8 cellular contexts compared by ENCODE assay signal in genomic region chr17:42676424-42677011, GRCh38. TPM values are rescaled to one million over a fixed set of nuclear protein-coding genes. Genes with fewer than 3 reads are reported as not detected.
DNase-seq lines count a peak whose midpoint lies in the region; ATAC-seq, FAIRE-seq and TF ChIP-seq lines count a peak whose summit lies in the region.

A gene with protein sequence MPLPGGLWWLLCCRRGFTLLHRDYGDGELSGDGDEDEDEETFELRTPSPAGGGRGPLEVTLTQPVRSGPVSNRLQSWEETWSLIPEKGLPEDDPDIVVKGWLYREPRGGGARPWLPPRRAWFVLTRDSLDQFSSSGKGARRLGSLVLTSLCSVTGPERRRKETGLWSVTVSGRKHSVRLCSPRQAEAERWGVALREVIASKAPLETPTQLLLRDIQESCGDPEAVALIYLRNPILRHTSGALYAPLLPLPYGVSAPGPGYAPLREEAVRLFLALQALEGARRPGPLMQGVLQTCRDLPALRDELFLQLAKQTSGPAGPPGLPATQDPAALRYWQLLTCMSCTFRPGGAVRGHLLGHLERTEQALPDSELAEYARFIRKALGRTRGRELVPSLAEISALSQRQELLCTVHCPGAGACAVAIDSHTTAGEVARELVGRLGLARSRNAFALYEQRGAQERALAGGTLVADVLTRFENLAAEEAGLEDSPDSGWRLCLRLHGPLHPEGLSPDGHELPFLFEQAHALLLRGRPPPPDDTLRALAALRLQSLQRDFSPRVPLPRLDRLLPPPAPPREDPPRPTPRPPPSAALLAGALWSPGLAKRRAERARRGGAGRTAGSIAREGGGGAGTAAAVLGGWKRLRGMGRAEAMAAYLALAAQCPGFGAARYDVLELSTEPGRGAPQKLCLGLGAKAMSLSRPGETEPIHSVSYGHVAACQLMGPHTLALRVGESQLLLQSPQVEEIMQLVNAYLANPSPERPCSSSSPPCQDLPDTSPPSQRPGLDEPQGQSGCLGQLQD (minus strand): TSS chr17:42676994. CDS start chr17:42676563, 431 bp downstream.

- DNase-seq in NCI-H1694 treated with DMSO at 0.1 percent for 48 hours (lab: John Stamatoyannopoulos, UW), result peak; percentile 40
- no peak for DNase-seq in GM12878 (ENCODE audit: low read depth, low spot score)
- DNase-seq in kidney epithelial cell (ENCODE audit: low read depth), result no peak
- peak; percentile 22 to 44 for DNase-seq in stimulated activated naive CD8-positive, alpha-beta T cell treated with anti-CD3 and anti-CD28 coated beads, Interleukin-15, amount 100 ng/mL, for 72 hours
- DNase-seq in stimulated activated naive CD4-positive, alpha-beta T cell treated with Interleukin-2 at 50 U/mL for 16 hours (lab: John Stamatoyannopoulos, UW), result no peak
- DNase-seq in stimulated activated CD4-positive, alpha-beta T cell treated with anti-CD3 and anti-CD28 coated beads, Interleukin-12 subunit alpha, Interleukin-12 subunit beta, amount 100 ng/mL, for 4 hours, result no peak

- peaks cover 19% of the 10 kb centered on the region for H3K4me1 ChIP-seq in GM12878 (ENCODE audit: control insufficient read depth, insufficient read depth, low read length)

- H3K4me3 ChIP-seq in GM12878 (peak within 1 kb of the TSS; percentile 98), kidney epithelial cell (ENCODE audit: low read depth, low read length) (peak within 1 kb of the TSS; percentile 89)

- peak within 1 kb of the TSS; percentile 87 for H3K9ac ChIP-seq in GM12878 (ENCODE audit: control insufficient read depth, insufficient read depth, low read length)

- H3K4me3 Mint-ChIP-seq in stimulated activated naive CD8-positive, alpha-beta T cell treated with anti-CD3 and anti-CD28 coated beads, Interleukin-15, amount 100 ng/mL, for 72 hours, result peak within 1 kb of the TSS; percentile 87 to 93

- peaks cover 72% of the 10 kb centered on the region for H3K27me3 Mint-ChIP-seq in stimulated activated naive CD8-positive, alpha-beta T cell treated with anti-CD3 and anti-CD28 coated beads, Interleukin-15, amount 100 ng/mL, for 72 hours

- POLR2A ChIA-PET in GM12878 (lab: Charles Lee), result interaction anchor here (0.6 to 6.6 kb wide), 14 partner anchors 14 to 495 kb away, joined by 3 to 120 read pairs (median 8); partner anchors contain the start of genes NAGLU, PSMC3IP, RETREG3 and TUBG1

- no peak for FAIRE-seq in GM12878 (lab: Jason Lieb, UNC)

- H3K27ac Mint-ChIP-seq in stimulated activated naive CD8-positive, alpha-beta T cell treated with anti-CD3 and anti-CD28 coated beads, Interleukin-15, amount 100 ng/mL, for 72 hours, result peak within 1 kb of the TSS in 1 of 2 donors; percentile 68

- no peak for TF ChIP-seq RAD21 in GM12878 (IDR thresholded peaks at IDR 0.05; ENCODE audit: insufficient read depth, low read depth, low read length)

- no peak for ATAC-seq in GM12878
- ATAC-seq in stimulated activated naive CD8-positive, alpha-beta T cell treated with anti-CD3 and anti-CD28 coated beads, Interleukin-15, amount 100 ng/mL, for 72 hours, result no peak
- ATAC-seq in GM19455 (IDR thresholded peaks at IDR 0.05; ENCODE audit: unreplicated experiment), result no peak

- peaks cover 62% of the 10 kb centered on the region for H3K79me2 ChIP-seq in GM12878 (ENCODE audit: control insufficient read depth, insufficient read depth, low read length)

- intact Hi-C loops in GM12878 (cut with micrococcal nuclease; ENCODE audit: unreplicated experiment), result loop anchor here (1.0 kb wide), 1 partner anchor 67 kb away; the partner anchor contains the start of genes RETREG3 and TUBG1

- peaks cover 77% of the 10 kb centered on the region for H3K4me1 Mint-ChIP-seq in stimulated activated naive CD8-positive, alpha-beta T cell treated with anti-CD3 and anti-CD28 coated beads, Interleukin-15, amount 100 ng/mL, for 72 hours

- CTCF ChIA-PET in GM12878 (lab: Yijun Ruan, JAX), result interaction anchor here (0.8 to 10.1 kb wide), 12 partner anchors 9 to 128 kb away, joined by 3 to 239 read pairs (median 9); partner anchors contain the start of genes PSMC3IP, RETREG3, TUBG1 and TUBG2

- BruUV-seq in GM12878 (replicated peaks; lab: Mats Ljungman, UMichigan), result no TSS peak

- SMC1A ChIA-PET in GM12878 (lab: Charles Lee; ENCODE audit: uncharacterized antibody, unreplicated experiment), result interaction anchor here (1.3 to 8.3 kb wide), 8 partner anchors 26 to 127 kb away, joined by 3 to 124 read pairs (median 16); partner anchors contain the start of genes PSMC3IP, RETREG3 and TUBG1

- H3K9me3 ChIP-seq in GM12878 (replicated peaks; ENCODE audit: control insufficient read depth, insufficient read depth, low read length), result no peaks in the 10 kb centered on the region

- no peaks in the 10 kb centered on the region for H3K9me3 Mint-ChIP-seq in stimulated activated naive CD8-positive, alpha-beta T cell treated with anti-CD3 and anti-CD28 coated beads, Interleukin-15, amount 100 ng/mL, for 72 hours

- H3K27me3 ChIP-seq in GM12878 (replicated peaks in 1 of 2; ENCODE audit: control insufficient read depth in 2 of 2, insufficient read depth in 2 of 2, low read length in 1 of 2) (no peaks in the 10 kb centered on the region), kidney epithelial cell (ENCODE audit: control insufficient read depth, insufficient read depth, low read length) (no peaks in the 10 kb centered on the region)

- peak within 1 kb of the TSS; percentile 95 for H3K4me2 ChIP-seq in GM12878 (ENCODE audit: control insufficient read depth, insufficient read depth)

- TF ChIP-seq POLR2A in GM19193 (IDR thresholded peaks at IDR 0.05; ENCODE audit: extremely low read depth, insufficient read depth, insufficient read length), result peak; percentile 41
- peak; percentile 69 for TF ChIP-seq POLR2A in GM12878 (IDR thresholded peaks at IDR 0.05; ENCODE audit: low read depth, low read length)

- no peak; a peak in 1 of 6 replicates for TF ChIP-seq CTCF in GM12878 (IDR thresholded peaks at IDR 0.05 in 2 of 3, conservative IDR thresholded peaks at IDR 0.05 in 1 of 3; ENCODE audit: control insufficient read depth in 2 of 3, extremely low read depth in 1 of 3, insufficient read depth in 1 of 3, low read depth in 3 of 3, low read length in 3 of 3)
- TF ChIP-seq CTCF in kidney epithelial cell (IDR thresholded peaks at IDR 0.05; ENCODE audit: insufficient read depth, low read length, poor library complexity, severe bottlenecking), result peak; percentile 8

- RAD21 ChIA-PET in GM12878 (lab: Charles Lee; ENCODE audit: unreplicated experiment), result interaction anchor here (0.9 to 6.5 kb wide), 11 partner anchors 17 to 321 kb away, joined by 3 to 152 read pairs (median 4); partner anchors contain the start of genes NAGLU, PSMC3IP, RETREG3 and RPL27

- in situ Hi-C loops in GM12878 (cut with MboI), result no loop called here

- 1% methylated on average over 36 of the region's 51 CpGs for WGBS in GM12878 (ENCODE audit: insufficient coverage, insufficient replicate concordance, low lambda C conversion rate, missing lambda C conversion rate)

- no peaks in the 10 kb centered on the region for H4K20me1 ChIP-seq in GM12878 (ENCODE audit: control insufficient read depth, insufficient read depth)

- H3K36me3 ChIP-seq in GM12878 (ENCODE audit: control insufficient read depth in 2 of 2, insufficient read depth in 2 of 2, low read length in 1 of 2) (peaks cover 5 to 14% of the 10 kb centered on the region in 2 experiments; a peak in 3 of 4 replicates), kidney epithelial cell (ENCODE audit: control insufficient read depth, insufficient read depth, low read length) (peaks cover 2% of the 10 kb centered on the region)

- H2AFZ ChIP-seq in GM12878 (ENCODE audit: control insufficient read depth, low read depth, low read length), result peak within 1 kb of the TSS; percentile 79

- TF ChIP-seq EP300 in GM12878 (IDR thresholded peaks at IDR 0.05; ENCODE audit: borderline replicate concordance in 1 of 2, control insufficient read depth in 1 of 2, low read depth in 2 of 2, low read length in 2 of 2), result no peak

- H3K27ac ChIP-seq in GM12878 (ENCODE audit: control insufficient read depth, insufficient read depth), result peak within 1 kb of the TSS; percentile 93

TF ChIP-seq in GM12878, 131 proteins besides CTCF, POLR2A, EP300 and RAD21 (continues in another document):
- TF ChIP-seq KLF5 (IDR thresholded peaks at IDR 0.05; ENCODE audit: partially characterized antibody), result no peak
- 0 out of 2 replicates have a peak, but pooled peaks have one; percentile 13 for TF ChIP-seq NR2F1 (conservative IDR thresholded peaks at IDR 0.05)
- TF ChIP-seq BCL11A (IDR thresholded peaks at IDR 0.05; ENCODE audit: low read depth, low read length), result no peak
- TF ChIP-seq MYC (IDR thresholded peaks at IDR 0.05; ENCODE audit: insufficient read depth, insufficient read length, insufficient replicate concordance, low read length, severe bottlenecking), result no peak
- no peak for TF ChIP-seq ATF3 (IDR thresholded peaks at IDR 0.05; ENCODE audit: borderline replicate concordance, extremely low read depth, low read depth, low read length)
- no peak for TF ChIP-seq KAT2A (conservative IDR thresholded peaks at IDR 0.05; ENCODE audit: control insufficient read depth, low read depth, low read length)

RNA-seq across cellular contexts. Expression of the gene that starts here (rescaled TPM):
- 39.3 and 53.5 TPM in 2 replicates for total RNA-seq in GM12878 (2013; cell fraction: nucleolus; rRNA removed)
- 15.8 and 22.3 TPM in 2 replicates for total RNA-seq in GM12878 (2014; rRNA removed)
- 7.0 and 7.8 TPM in 2 replicates for total RNA-seq in GM12878 (2014; rRNA removed; fragmentation: Illumina TruSeq; extraction: Trizol)
- total RNA-seq in GM12878 (2021), result 35.5 and 38.0 TPM in 2 replicates
- polyA plus RNA-seq in GM12878 (2011; ENCODE audit: low read depth), result 6.9 TPM
- polyA plus RNA-seq in GM12878 (2011; rRNA removed), result 4.0 and 14.0 TPM in 2 replicates
- 18.7 and 28.9 TPM in 2 replicates for polyA plus RNA-seq in GM12878 (2011; cell fraction: cytosol; rRNA removed)
- 87.8 and 125 TPM in 2 replicates for polyA plus RNA-seq in GM12878 (2011; cell fraction: nucleus; rRNA removed)
- polyA plus RNA-seq in GM12878 (2012), result 26.0 and 33.7 TPM in 2 replicates
- polyA plus RNA-seq in GM12878 (2014; fragmentation: Illumina TruSeq; extraction: Trizol), result 1.5 and 3.9 TPM in 2 replicates
- 1 to 10 TPM in 1 of 2 experiments, under 1 TPM in 1; 0.31 to 2.1 TPM for polyA plus RNA-seq in GM12878 (2014; fragmentation: Nextera tagmentation; extraction: Ambion mirVana)
- 29.5 and 31.3 TPM in 2 replicates for polyA plus RNA-seq in GM12878 (2014; rRNA removed)
- 10 to 100 TPM; 10.3 to 11.8 TPM for polyA plus RNA-seq in GM12878 (2016; fragmentation: Nextera tagmentation; extraction: Ambion mirVana)
- polyA minus RNA-seq in GM12878 (2011; rRNA and poly(A)+ RNA removed), result 4.8 and 17.2 TPM in 2 replicates
- polyA minus RNA-seq in GM12878 (2011; cell fraction: cytosol; rRNA and poly(A)+ RNA removed), result 17.5 and 20.7 TPM in 2 replicates
- 15.4 and 25.4 TPM in 2 replicates for polyA minus RNA-seq in GM12878 (2011; cell fraction: nucleus; rRNA and poly(A)+ RNA removed)
- 10.2 and 11.2 TPM in 2 replicates for total RNA-seq in kidney epithelial cell

Comparison
In these comparisons a context has a peak if more than half of its experiments do, and no peak if none do; other contexts are left out.
1. DNase-seq: peak in NCI-H1694 treated with DMSO at 0.1 percent for 48 hours (single experiment) and stimulated activated naive CD8-positive, alpha-beta T cell treated with anti-CD3 and anti-CD28 coated beads, Interleukin-15, amount 100 ng/mL, for 72 hours (2 of 2); none in GM12878 (single experiment), kidney epithelial cell (single experiment), stimulated activated naive CD4-positive, alpha-beta T cell treated with Interleukin-2 at 50 U/mL for 16 hours (single experiment) and stimulated activated CD4-positive, alpha-beta T cell treated with anti-CD3 and anti-CD28 coated beads, Interleukin-12 subunit alpha, Interleukin-12 subunit beta, amount 100 ng/mL, for 4 hours (single experiment).